Comparison of ENCODE assay signal across 9 cellular contexts in genomic region chr22:42202669-42203068, GRCh38.
A peak's percentile ranks its signal among the peaks of the same experiment; 100 is the strongest.
DNase-seq lines count a peak whose midpoint lies in the region; ATAC-seq and TF ChIP-seq lines count a peak whose summit lies in the region.
"Had no signal": no experiment of that assay in that cellular context is flagged by ENCODE, and none has a peak within 500 bp of the region (broad histone marks: within the 10 kb centered on the region; RNA-seq: fewer than 3 reads in every experiment).

No MANE protein-coding gene starts in this region.

- TF ChIP-seq CTCF in astrocyte of the spinal cord (IDR thresholded peaks at IDR 0.05; ENCODE audit: low read depth, low read length) = no peak
- TF ChIP-seq CTCF in GM13976 (IDR thresholded peaks at IDR 0.05; ENCODE audit: borderline replicate concordance, control extremely low read depth, extremely low read depth, insufficient read depth, missing control alignments) = no peak

- DNase-seq in ELR (ENCODE audit: low read depth) = peak; percentile 46
- peak; percentile 54 to 59 for DNase-seq in activated CD4-positive, alpha-beta T cell treated with anti-CD3 and anti-CD28 coated beads, Interleukin-2, amount 50 U/mL, for 4 hours
- peak; percentile 62 for DNase-seq in astrocyte of the spinal cord (ENCODE audit: low read depth, low spot score)
- peak; percentile 52 for DNase-seq in stimulated activated CD4-positive, alpha-beta T cell treated with anti-CD3 and anti-CD28 coated beads, Interleukin-1b, Interleukin-23, amount 100 ng/mL, for 48 hours
- DNase-seq in superior temporal gyrus (ENCODE audit: extremely low spot score) = no peak
- no peak for DNase-seq in GM13976 (ENCODE audit: low spot score)

- in situ Hi-C loops in astrocyte of the spinal cord (cut with HindIII; ENCODE audit: low sequenced_read_pairs) (no loop called here), GM13976 (cut with MboI; ENCODE audit: low sequenced_read_pairs, unreplicated experiment) (no loop called here)

- H3K4me3 ChIP-seq in astrocyte of the spinal cord (ENCODE audit: low read depth, low read length) = no peak overlapping the region
- H3K4me3 ChIP-seq: coronary artery had no signal

- ATAC-seq in HG02970 (IDR thresholded peaks at IDR 0.05; ENCODE audit: low FRiP score, unreplicated experiment) (no peak), GM19467 (IDR thresholded peaks at IDR 0.05; ENCODE audit: unreplicated experiment) (no peak)

Comparison
In these comparisons a context has a peak if more than half of its experiments do, and no peak if none do; other contexts are left out.
1. DNase-seq: peak in ELR (single experiment), activated CD4-positive, alpha-beta T cell treated with anti-CD3 and anti-CD28 coated beads, Interleukin-2, amount 50 U/mL, for 4 hours (2 of 2), astrocyte of the spinal cord (single experiment) and stimulated activated CD4-positive, alpha-beta T cell treated with anti-CD3 and anti-CD28 coated beads, Interleukin-1b, Interleukin-23, amount 100 ng/mL, for 48 hours (single experiment); none in superior temporal gyrus (single experiment) and GM13976 (single experiment).